In the genomic region with DNA sequence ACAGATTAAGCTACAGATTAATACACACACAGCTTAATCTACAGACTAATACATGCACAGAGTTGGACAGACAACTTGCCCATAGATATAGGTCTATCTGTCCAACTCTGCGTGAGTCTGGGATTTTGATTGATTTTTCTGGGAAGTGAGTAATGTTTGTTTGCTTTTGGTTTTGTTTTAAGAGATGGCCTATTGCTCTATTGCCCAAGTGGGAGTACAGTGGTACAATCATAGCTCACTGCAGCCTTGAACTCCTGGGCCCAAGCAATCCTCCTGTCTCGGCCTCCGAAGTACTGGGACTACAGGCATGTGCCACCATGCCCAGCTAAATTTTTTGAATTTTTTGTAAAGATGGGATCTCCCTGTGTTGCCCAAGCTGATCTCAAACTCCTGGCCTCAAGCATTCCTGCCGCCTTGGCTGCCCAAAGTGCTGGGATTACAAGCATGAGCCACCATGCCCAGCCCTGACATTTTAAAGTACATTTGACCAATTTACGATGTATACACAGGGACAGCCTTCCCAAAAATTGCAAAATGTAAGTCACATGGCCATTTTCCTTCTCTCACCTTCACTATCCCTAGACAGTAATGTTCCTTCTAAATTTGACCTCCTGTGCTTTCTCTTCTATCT, we compare ENCODE assay signal across 23 cellular contexts. TPM values are rescaled to one million over a fixed set of nuclear protein-coding genes. Genes with fewer than 3 reads are reported as not detected.
"Had no signal": no experiment of that assay in that cellular context is flagged by ENCODE, and none has a peak within 500 bp of the region (broad histone marks: within the 10 kb centered on the region; RNA-seq: fewer than 3 reads in every experiment).

No MANE protein-coding gene starts in this region.

- H3K27me3 Mint-ChIP-seq: dendritic cell treated with granulocyte-macrophage colony-stimulating factor and Interleukin-4, amounts not matched to agents 40 ng/mL and 50 ng/mL, for 4 days; effector memory CD8-positive, alpha-beta T cell; stimulated activated memory B cell treated with anti-CD40 and anti-IgM and Interleukin-4, amounts not matched to agents 10 μg/mL and 1 μg/mL and 100 μg/mL, for 72 hours; stimulated activated naive CD8-positive, alpha-beta T cell treated with anti-CD3 and anti-CD28 coated beads, Interleukin-15, Interleukin-2, amounts not matched to agents 100 ng/mL and 50 ng/mL, for 24 hours had no signal

- H3K27ac Mint-ChIP-seq: dendritic cell treated with granulocyte-macrophage colony-stimulating factor and Interleukin-4, amounts not matched to agents 40 ng/mL and 50 ng/mL, for 4 days; effector memory CD8-positive, alpha-beta T cell; immature natural killer cell; naive thymus-derived CD8-positive, alpha-beta T cell; stimulated activated memory B cell treated with anti-CD40 and anti-IgM and Interleukin-4, amounts not matched to agents 10 μg/mL and 1 μg/mL and 100 μg/mL, for 72 hours; stimulated activated naive CD8-positive, alpha-beta T cell treated with anti-CD3 and anti-CD28 coated beads, Interleukin-15, Interleukin-2, amounts not matched to agents 100 ng/mL and 50 ng/mL, for 24 hours had no signal

- H3K4me1 ChIP-seq: esophagus muscularis mucosa, prostate gland, spleen, testis had no signal

- H3K9me3 Mint-ChIP-seq: dendritic cell treated with granulocyte-macrophage colony-stimulating factor and Interleukin-4, amounts not matched to agents 40 ng/mL and 50 ng/mL, for 4 days; stimulated activated memory B cell treated with anti-CD40 and anti-IgM and Interleukin-4, amounts not matched to agents 10 μg/mL and 1 μg/mL and 100 μg/mL, for 72 hours; stimulated activated naive CD8-positive, alpha-beta T cell treated with anti-CD3 and anti-CD28 coated beads, Interleukin-15, Interleukin-2, amounts not matched to agents 100 ng/mL and 50 ng/mL, for 24 hours had no signal

- H3K4me1 Mint-ChIP-seq: immature natural killer cell; naive thymus-derived CD8-positive, alpha-beta T cell; stimulated activated memory B cell treated with anti-CD40 and anti-IgM and Interleukin-4, amounts not matched to agents 10 μg/mL and 1 μg/mL and 100 μg/mL, for 72 hours had no signal

- H3K27ac ChIP-seq: epithelial cell of prostate, esophagus muscularis mucosa, neutrophil, prostate gland, spleen, testis, tibial nerve had no signal

- ATAC-seq: effector memory CD8-positive, alpha-beta T cell; left cardiac atrium; left ventricle myocardium superior; naive thymus-derived CD8-positive, alpha-beta T cell; sciatic nerve; stimulated activated memory B cell treated with anti-CD40 and anti-IgM and Interleukin-4, amounts not matched to agents 10 μg/mL and 1 μg/mL and 100 μg/mL, for 72 hours had no signal

- DNase-seq: effector memory CD8-positive, alpha-beta T cell; foreskin fibroblast; immature natural killer cell; kidney; left cardiac atrium; left ventricle myocardium superior; naive thymus-derived CD8-positive, alpha-beta T cell; retina; spleen; stimulated activated CD4-positive, alpha-beta T cell treated with anti-CD3 and anti-CD28 coated beads, Interleukin-15, amount 100 ng/mL, for 24 hours; stimulated activated CD4-positive, alpha-beta T cell treated with anti-CD3 and anti-CD28 coated beads, Interleukin-1b, Interleukin-23, amount 100 ng/mL, for 48 hours; stimulated activated CD4-positive, alpha-beta T cell treated with anti-CD3 and anti-CD28 coated beads, Interleukin-4, amount 100 ng/mL, for 24 hours; testis had no signal

- H3K27me3 ChIP-seq: esophagus muscularis mucosa, neutrophil, spleen, testis, tibial nerve had no signal

- H3K9me3 ChIP-seq: esophagus muscularis mucosa, neutrophil, prostate gland, spleen, testis, tibial nerve had no signal

- H3K36me3 ChIP-seq: esophagus muscularis mucosa, neutrophil, prostate gland, spleen, tibial nerve had no signal

- FAIRE-seq: colon, kidney had no signal

- H3K36me3 Mint-ChIP-seq: immature natural killer cell; naive thymus-derived CD8-positive, alpha-beta T cell; stimulated activated memory B cell treated with anti-CD40 and anti-IgM and Interleukin-4, amounts not matched to agents 10 μg/mL and 1 μg/mL and 100 μg/mL, for 72 hours had no signal

- H3K4me3 Mint-ChIP-seq: dendritic cell treated with granulocyte-macrophage colony-stimulating factor and Interleukin-4, amounts not matched to agents 40 ng/mL and 50 ng/mL, for 4 days; effector memory CD8-positive, alpha-beta T cell; immature natural killer cell; naive thymus-derived CD8-positive, alpha-beta T cell; stimulated activated memory B cell treated with anti-CD40 and anti-IgM and Interleukin-4, amounts not matched to agents 10 μg/mL and 1 μg/mL and 100 μg/mL, for 72 hours; stimulated activated naive CD8-positive, alpha-beta T cell treated with anti-CD3 and anti-CD28 coated beads, Interleukin-15, Interleukin-2, amounts not matched to agents 100 ng/mL and 50 ng/mL, for 24 hours had no signal

- H3K4me3 ChIP-seq: esophagus muscularis mucosa, prostate gland, spleen, testis, tibial nerve had no signal

RNA-seq across cellular contexts. Expression of a gene that starts 50.8 kb away (rescaled TPM):
- total RNA-seq: naive thymus-derived CD8-positive, alpha-beta T cell had no signal
- polyA plus RNA-seq: immature natural killer cell had no signal
